In genomic region chr9:98667241-98667640, GRCh38 we compare ENCODE assay signal across 27 cellular contexts. TPM values are rescaled to one million over a fixed set of nuclear protein-coding genes. Genes with fewer than 3 reads are reported as not detected.
DNase-seq lines count a peak whose midpoint lies in the region; ATAC-seq and TF ChIP-seq lines count a peak whose summit lies in the region.
"Had no signal": no experiment of that assay in that cellular context is flagged by ENCODE, and none has a peak within 500 bp of the region (broad histone marks: within the 10 kb centered on the region; RNA-seq: fewer than 3 reads in every experiment).

No MANE protein-coding gene starts in this region.

- peaks cover 0 to 42% of the 10 kb centered on the region in 2 experiments; a peak in 2 of 4 replicates for H3K79me1 ChIP-seq in IMR-90 (ENCODE audit: low read depth in 1 of 2, low read length in 2 of 2)

- H3K9me3 Mint-ChIP-seq in nephron: no peaks in the 10 kb centered on the region
- H3K9me3 Mint-ChIP-seq in natural killer cell: no peaks in the 10 kb centered on the region
- H3K9me3 Mint-ChIP-seq: CD8-positive, alpha-beta memory T cell had no signal

- H3K27ac Mint-ChIP-seq in nephron: peak overlapping the region; percentile 75 to 89 (median 88)
- no peak overlapping the region for H3K27ac Mint-ChIP-seq in natural killer cell
- H3K27ac Mint-ChIP-seq: CD14-positive monocyte; CD4-positive, alpha-beta memory T cell; CD4-positive, CD25-positive, alpha-beta regulatory T cell; CD8-positive, alpha-beta memory T cell had no signal

- DNase-seq in IMR-90 (no peak), fibroblast of lung (ENCODE audit: low read depth in 2 of 2) (no peak), natural killer cell (no peak), amygdala (lab: John Stamatoyannopoulos, UW) (no peak)
- DNase-seq: 8988T; ACHN; BE2C; C1 segment of cervical spinal cord; CD4-positive, alpha-beta memory T cell; CD4-positive, CD25-positive, alpha-beta regulatory T cell; CD8-positive, alpha-beta memory T cell; COR-L47; DMS 273 treated with DMSO at 0.1 percent for 48 hours; DMS153; DMS53; DMS79; DND-41; EL; GDM1 had no signal

- H3K4me3 ChIP-seq in IMR-90 (ENCODE audit: insufficient read depth, low read depth, low read length) (no peak overlapping the region), fibroblast of lung (replicated peaks in 1 of 4; ENCODE audit: control extremely low read depth in 1 of 4, insufficient read depth in 1 of 4, low read depth in 3 of 4, low read length in 4 of 4) (no peak overlapping the region)
- H3K4me3 ChIP-seq: BLaER1, GM12878 had no signal

- peak overlapping the region; percentile 50; the same call in 1 of the 3 replicates for H2BK15ac ChIP-seq in IMR-90 (ENCODE audit: low read depth, low read length)

- no peak overlapping the region; the same call in 1 of the 2 replicates for H3K18ac ChIP-seq in IMR-90 (ENCODE audit: low read depth, low read length)

- dilution Hi-C loops in IMR-90 (cut with HindIII; ENCODE audit: low sequenced_read_pairs, unreplicated experiment): no loop called here

- no CpG with 5 or more reads among the region's 4 CpGs for WGBS in IMR-90 (ENCODE audit: extremely low coverage in 2 of 2, insufficient read length in 1 of 2), 2 experiments

- H4K20me1 ChIP-seq in IMR-90 (ENCODE audit: insufficient read depth, low read length) (peaks cover 4% of the 10 kb centered on the region; the same call in 1 of the 2 replicates), fibroblast of lung (ENCODE audit: control insufficient read depth, extremely low read depth, insufficient read depth, low read length) (no peaks in the 10 kb centered on the region)
- H4K20me1 ChIP-seq: BLaER1 had no signal

- H4K91ac ChIP-seq in IMR-90 (ENCODE audit: insufficient read depth, low read depth, low read length): 0 out of 2 replicates have a peak overlapping the region, but pooled peaks have one; percentile 6

- H2AFZ ChIP-seq in IMR-90 (replicated peaks; ENCODE audit: low read length, poor library complexity) (no peak overlapping the region), fibroblast of lung (ENCODE audit: low read length) (no peak overlapping the region)

- H2BK20ac ChIP-seq in IMR-90 (ENCODE audit: low read depth, low read length): no peak overlapping the region; the same call in 1 of the 2 replicates

- peak overlapping the region; percentile 3; the same call in 1 of the 2 replicates for H4K5ac ChIP-seq in IMR-90 (ENCODE audit: low read depth, low read length)

- TF ChIP-seq POLR2A in IMR-90 (IDR thresholded peaks at IDR 0.05; ENCODE audit: low read depth, low read length): no peak

- POLR2A ChIA-PET in IMR-90 (lab: Charles Lee; ENCODE audit: unreplicated experiment): no interaction called here

- H3K36me3 Mint-ChIP-seq in nephron (ENCODE audit: low read depth) (no peaks in the 10 kb centered on the region), natural killer cell (no peaks in the 10 kb centered on the region)
- H3K36me3 Mint-ChIP-seq: CD14-positive monocyte; CD4-positive, alpha-beta memory T cell; CD4-positive, CD25-positive, alpha-beta regulatory T cell; CD8-positive, alpha-beta memory T cell had no signal

- no peak overlapping the region for H2BK120ac ChIP-seq in IMR-90 (ENCODE audit: low read depth, low read length)

- H3K4me1 Mint-ChIP-seq in nephron: peaks cover 12% of the 10 kb centered on the region
- H3K4me1 Mint-ChIP-seq in natural killer cell: no peaks in the 10 kb centered on the region
- H3K4me1 Mint-ChIP-seq: CD4-positive, alpha-beta memory T cell; CD4-positive, CD25-positive, alpha-beta regulatory T cell; CD8-positive, alpha-beta memory T cell had no signal

- CTCF ChIA-PET in IMR-90 (lab: Yijun Ruan, JAX): no interaction called here

- peak overlapping the region; percentile 1; the same call in 1 of the 2 replicates for H3K4ac ChIP-seq in IMR-90 (ENCODE audit: low read depth, low read length)

- H3K56ac ChIP-seq in IMR-90 (ENCODE audit: extremely low read depth, insufficient read depth, low read length): no peak overlapping the region

- H2AK9ac ChIP-seq in IMR-90 (replicated peaks; ENCODE audit: low read depth, low read length, poor library complexity): no peak overlapping the region

- no peak overlapping the region for H3K14ac ChIP-seq in IMR-90 (replicated peaks; ENCODE audit: low read depth, low read length)

- H3K4me3 Mint-ChIP-seq in nephron (no peak overlapping the region), natural killer cell (no peak overlapping the region)
- H3K4me3 Mint-ChIP-seq: CD4-positive, alpha-beta memory T cell; CD4-positive, CD25-positive, alpha-beta regulatory T cell; CD8-positive, alpha-beta memory T cell had no signal

- ATAC-seq in IMR-90 (ENCODE audit: low read depth) (peak; percentile 50), natural killer cell (no peak), GM21367 (IDR thresholded peaks at IDR 0.05; ENCODE audit: unreplicated experiment) (no peak), GM21360 (IDR thresholded peaks at IDR 0.05; ENCODE audit: unreplicated experiment) (no peak)
- ATAC-seq: GM12878 had no signal

- no peak overlapping the region for H3K23ac ChIP-seq in IMR-90 (ENCODE audit: low read depth, low read length)

- peak overlapping the region; percentile 5 to 41; a peak in 1 of 4 replicates for H4K8ac ChIP-seq in IMR-90 (ENCODE audit: low read depth in 2 of 2, low read length in 2 of 2)

- H3K4me1 ChIP-seq in IMR-90 (ENCODE audit: control insufficient read depth, insufficient read depth, low read length) (peaks cover 12% of the 10 kb centered on the region; the same call in 1 of the 2 replicates), fibroblast of lung (ENCODE audit: control insufficient read depth, extremely low read depth, insufficient read depth, low read length) (no peaks in the 10 kb centered on the region)
- H3K4me1 ChIP-seq: BE2C, BLaER1 had no signal

- no peaks in the 10 kb centered on the region for H3K79me2 ChIP-seq in fibroblast of lung (ENCODE audit: control insufficient read depth, insufficient read depth, low read length)

- H3K9me3 ChIP-seq in IMR-90 (ENCODE audit: control insufficient read depth, insufficient read depth, low read length) (no peaks in the 10 kb centered on the region), fibroblast of lung (ENCODE audit: control insufficient read depth, insufficient read depth, low read depth, low read length) (no peaks in the 10 kb centered on the region)
- H3K9me3 ChIP-seq: BE2C, BLaER1 had no signal

- no peak overlapping the region for H2BK5ac ChIP-seq in IMR-90 (ENCODE audit: low read depth, low read length, poor library complexity, severe bottlenecking)

- H3K27me3 Mint-ChIP-seq in nephron (ENCODE audit: low read depth): peaks cover 11% of the 10 kb centered on the region
- peaks cover 4 to 16% of the 10 kb centered on the region in 2 donors for H3K27me3 Mint-ChIP-seq in natural killer cell (ENCODE audit: low read depth in 2 of 2)

- peaks cover 21% of the 10 kb centered on the region for H3K9me1 ChIP-seq in IMR-90 (ENCODE audit: insufficient read depth, low read length)

- H2AK5ac ChIP-seq in IMR-90 (ENCODE audit: low read depth, low read length): 0 out of 2 replicates have a peak overlapping the region, but pooled peaks have one; percentile 35

- no peaks in the 10 kb centered on the region; the same call in 1 of the 2 replicates for H3K27me3 ChIP-seq in IMR-90 (ENCODE audit: control insufficient read depth, insufficient read depth, low read length)
- H3K27me3 ChIP-seq in fibroblast of lung (ENCODE audit: control insufficient read depth, insufficient read depth, low read length): peaks cover 2% of the 10 kb centered on the region
- H3K27me3 ChIP-seq: BE2C, BLaER1 had no signal

- no peak for TF ChIP-seq CTCF in IMR-90 (conservative IDR thresholded peaks at IDR 0.05; ENCODE audit: low read depth, low read length)
- TF ChIP-seq CTCF in fibroblast of lung (conservative IDR thresholded peaks at IDR 0.05 in 1 of 2, IDR thresholded peaks at IDR 0.05 in 1 of 2; ENCODE audit: low read depth in 1 of 2, low read length in 2 of 2): no peak
- no peak for TF ChIP-seq CTCF in nephron (IDR thresholded peaks at IDR 0.05; ENCODE audit: unreplicated experiment in 3 of 3)
- no peak for TF ChIP-seq CTCF in natural killer cell (IDR thresholded peaks at IDR 0.05)

- in situ Hi-C loops in IMR-90 (cut with MboI; ENCODE audit: low sequenced_read_pairs): no loop called here

- no peaks in the 10 kb centered on the region for H3K36me3 ChIP-seq in IMR-90 (ENCODE audit: control insufficient read depth, insufficient read depth, low read length)
- no peaks in the 10 kb centered on the region for H3K36me3 ChIP-seq in fibroblast of lung (ENCODE audit: control insufficient read depth, insufficient read depth, low read length)
- H3K36me3 ChIP-seq: BE2C, BLaER1 had no signal

- BruUV-seq in IMR-90 (replicated peaks; lab: Mats Ljungman, UMichigan): no TSS peak

- no peak for TF ChIP-seq RAD21 in IMR-90 (IDR thresholded peaks at IDR 0.05; ENCODE audit: low read length)

- no peak overlapping the region; the same call in 1 of the 2 replicates for H3K4me2 ChIP-seq in IMR-90 (ENCODE audit: low read depth, low read length)
- H3K4me2 ChIP-seq in fibroblast of lung (ENCODE audit: extremely low read depth, insufficient read depth, low read length): peak overlapping the region; percentile 4
- H3K4me2 ChIP-seq: BLaER1 had no signal

- no peak overlapping the region for H3K27ac ChIP-seq in IMR-90 (ENCODE audit: insufficient read depth, low read length)
- H3K27ac ChIP-seq in fibroblast of lung (ENCODE audit: insufficient read depth, low read length): no peak overlapping the region
- H3K27ac ChIP-seq: BLaER1 had no signal

- intact Hi-C loops in IMR-90 (cut with micrococcal nuclease): no loop called here
- intact Hi-C loops in natural killer cell (cut with micrococcal nuclease): no loop called here

- no peak overlapping the region for H3K9ac ChIP-seq in IMR-90 (ENCODE audit: low read depth, low read length)
- no peak overlapping the region for H3K9ac ChIP-seq in fibroblast of lung (ENCODE audit: insufficient read depth, low read length)
- H3K9ac ChIP-seq: BLaER1 had no signal

TF ChIP-seq in IMR-90, 13 proteins besides CTCF, POLR2A, EP300 and RAD21:
- TF ChIP-seq CEBPB (IDR thresholded peaks at IDR 0.05; ENCODE audit: low read depth, low read length) (no peak), RCOR1 (IDR thresholded peaks at IDR 0.05; ENCODE audit: insufficient replicate concordance, low read length) (no peak), RFX5 (IDR thresholded peaks at IDR 0.05; ENCODE audit: low read depth, low read length) (no peak), MAZ (IDR thresholded peaks at IDR 0.05; ENCODE audit: borderline replicate concordance, low read depth, low read length) (no peak)

RNA-seq across cellular contexts. Expression of gene GABBR2, which starts 41.5 kb away (rescaled TPM):
- total RNA-seq in IMR-90 (2012; rRNA removed) (19.4 and 20.3 TPM in 2 replicates), fibroblast of lung (under 0.01 and 0.33 TPM in 2 replicates), natural killer cell (not detected)
- polyA plus RNA-seq in IMR-90 (2012; rRNA removed) (14.2 and 15.4 TPM in 2 replicates), fibroblast of lung (0.32 and 0.88 TPM in 2 replicates)
- 9.2 and 11.7 TPM in 2 replicates for polyA plus RNA-seq in IMR-90 (2012; cell fraction: cytosol; rRNA removed)
- polyA plus RNA-seq in IMR-90 (2012; cell fraction: nucleus; rRNA removed; ENCODE audit: low replicate concordance): 5.3 and 6.3 TPM in 2 replicates
- 0.78 and 1.3 TPM in 2 replicates for polyA plus RNA-seq in fibroblast of lung (2012)
- 1.6 and 17.3 TPM in 2 replicates for polyA minus RNA-seq in fibroblast of lung (ENCODE audit: low replicate concordance)
- total RNA-seq: A673; CD4-positive, alpha-beta memory T cell; CD4-positive, CD25-positive, alpha-beta regulatory T cell; CD8-positive, alpha-beta memory T cell; G401 had no signal
- polyA plus RNA-seq: CD14-positive monocyte; CD4-positive, alpha-beta memory T cell; CD4-positive, CD25-positive, alpha-beta regulatory T cell; CD8-positive, alpha-beta memory T cell had no signal

Comparison
In these comparisons a context has a peak if more than half of its experiments do, and no peak if none do; other contexts are left out.
1. H3K27ac Mint-ChIP-seq: peak in nephron (3 of 3); none in natural killer cell (0 of 2).
2. RNA of gene GABBR2, which starts 41.5 kb away (total RNA-seq): 19.4 to 20.3 TPM in IMR-90; under 0.01 to 0.33 TPM in fibroblast of lung and not detected in natural killer cell; every median in the first group is over 10 times any median in the second.